Comparison of ENCODE assay signal across 9 cellular contexts in the genomic region with DNA sequence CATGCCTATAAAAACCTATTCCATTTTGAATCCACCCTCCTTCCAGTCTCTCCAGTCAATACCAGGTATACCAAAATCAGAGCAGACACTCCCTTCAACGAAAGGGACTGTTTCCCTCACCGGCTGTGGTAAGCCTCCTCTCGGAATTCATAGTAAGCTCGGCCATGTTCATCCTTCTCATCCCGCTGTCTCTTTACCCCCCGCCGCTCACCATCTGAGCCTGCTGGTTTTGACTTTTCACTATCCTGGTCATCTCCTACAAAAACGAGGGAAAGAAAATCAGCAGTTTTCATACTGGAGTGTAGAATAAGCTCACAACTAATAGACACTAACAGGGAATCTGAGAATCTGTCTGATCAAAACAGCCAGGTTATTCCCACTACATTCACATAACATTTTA. TPM values are rescaled to one million over a fixed set of nuclear protein-coding genes. Genes with fewer than 3 reads are reported as not detected.
A peak's percentile ranks its signal among the peaks of the same experiment; 100 is the strongest.
DNase-seq lines count a peak whose midpoint lies in the region; ATAC-seq and TF ChIP-seq lines count a peak whose summit lies in the region.
"Had no signal": no experiment of that assay in that cellular context is flagged by ENCODE, and none has a peak within 500 bp of the region (broad histone marks: within the 10 kb centered on the region; RNA-seq: fewer than 3 reads in every experiment).

No MANE protein-coding gene starts in this region.

- peaks cover 61% of the 10 kb centered on the region for H3K4me1 Mint-ChIP-seq in activated CD4-positive, alpha-beta T cell treated with anti-CD3 and anti-CD28 coated beads, Interleukin-2, amount 10 ng/mL, durations not matched to agents 7 days and 5 days
- H3K4me1 Mint-ChIP-seq in activated T-cell treated with anti-CD3 and anti-CD28 coated beads, Interleukin-2, amount 50 U/mL, for 4 hours (ENCODE audit: low read depth): peaks cover 41% of the 10 kb centered on the region
- peaks cover 33% of the 10 kb centered on the region for H3K4me1 Mint-ChIP-seq in stimulated activated effector memory CD8-positive, alpha-beta T cell treated with anti-CD3 and anti-CD28 coated beads, Interleukin-12 subunit alpha, Interleukin-12 subunit beta, amount 100 ng/mL, for 72 hours

- CTCF ChIA-PET in activated CD4-positive, alpha-beta T cell treated with anti-CD3 and anti-CD28 coated beads, Interleukin-2, amount 10 ng/mL, durations not matched to agents 7 days and 5 days (lab: Charles Lee): interaction anchor here (1.1 to 3.5 kb wide), 6 partner anchors 10 to 157 kb away, joined by 3 to 11 read pairs (median 3); partner anchors contain the start of gene TMEM179B

- POLR2A ChIA-PET in activated CD4-positive, alpha-beta T cell treated with anti-CD3 and anti-CD28 coated beads, Interleukin-2, amount 10 ng/mL, durations not matched to agents 7 days and 5 days (lab: Charles Lee): no interaction called here

- peak overlapping the region; percentile 1 for H3K27ac ChIP-seq in foreskin keratinocyte

- H3K27me3 Mint-ChIP-seq in activated CD4-positive, alpha-beta T cell treated with anti-CD3 and anti-CD28 coated beads, Interleukin-2, amount 10 ng/mL, durations not matched to agents 7 days and 5 days: no peaks in the 10 kb centered on the region
- no peaks in the 10 kb centered on the region for H3K27me3 Mint-ChIP-seq in activated T-cell treated with anti-CD3 and anti-CD28 coated beads, Interleukin-2, amount 50 U/mL, for 4 hours (ENCODE audit: low read depth)

- no peak for TF ChIP-seq CTCF in foreskin keratinocyte (conservative IDR thresholded peaks at IDR 0.05)

- no peaks in the 10 kb centered on the region for H3K9me3 Mint-ChIP-seq in activated CD4-positive, alpha-beta T cell treated with anti-CD3 and anti-CD28 coated beads, Interleukin-2, amount 10 ng/mL, durations not matched to agents 7 days and 5 days
- H3K9me3 Mint-ChIP-seq in activated T-cell treated with anti-CD3 and anti-CD28 coated beads, Interleukin-2, amount 50 U/mL, for 4 hours: no peaks in the 10 kb centered on the region
- H3K9me3 Mint-ChIP-seq in stimulated activated effector memory CD8-positive, alpha-beta T cell treated with anti-CD3 and anti-CD28 coated beads, Interleukin-12 subunit alpha, Interleukin-12 subunit beta, amount 100 ng/mL, for 72 hours: no peaks in the 10 kb centered on the region

- H3K4me3 Mint-ChIP-seq in activated CD4-positive, alpha-beta T cell treated with anti-CD3 and anti-CD28 coated beads, Interleukin-2, amount 10 ng/mL, durations not matched to agents 7 days and 5 days: peak overlapping the region; percentile 96
- H3K4me3 Mint-ChIP-seq in activated T-cell treated with anti-CD3 and anti-CD28 coated beads, Interleukin-2, amount 50 U/mL, for 4 hours: peak overlapping the region; percentile 99
- H3K4me3 Mint-ChIP-seq in stimulated activated effector memory CD8-positive, alpha-beta T cell treated with anti-CD3 and anti-CD28 coated beads, Interleukin-12 subunit alpha, Interleukin-12 subunit beta, amount 100 ng/mL, for 72 hours: peak overlapping the region; percentile 89

- H3K4me1 ChIP-seq in foreskin keratinocyte: peaks cover 7% of the 10 kb centered on the region

- H3K27ac Mint-ChIP-seq in activated CD4-positive, alpha-beta T cell treated with anti-CD3 and anti-CD28 coated beads, Interleukin-2, amount 10 ng/mL, durations not matched to agents 7 days and 5 days: no peak overlapping the region
- peak overlapping the region; percentile 99 for H3K27ac Mint-ChIP-seq in stimulated activated effector memory CD8-positive, alpha-beta T cell treated with anti-CD3 and anti-CD28 coated beads, Interleukin-12 subunit alpha, Interleukin-12 subunit beta, amount 100 ng/mL, for 72 hours

- ATAC-seq in activated T-cell treated with anti-CD3 and anti-CD28 coated beads, Interleukin-2, amount 50 U/mL, for 4 hours: no peak
- no peak for ATAC-seq in foreskin keratinocyte
- ATAC-seq in stimulated activated effector memory CD8-positive, alpha-beta T cell treated with anti-CD3 and anti-CD28 coated beads, Interleukin-12 subunit alpha, Interleukin-12 subunit beta, amount 100 ng/mL, for 72 hours: no peak
- ATAC-seq in GM21737 (IDR thresholded peaks at IDR 0.05; ENCODE audit: unreplicated experiment): no peak

- H3K36me3 Mint-ChIP-seq in activated CD4-positive, alpha-beta T cell treated with anti-CD3 and anti-CD28 coated beads, Interleukin-2, amount 10 ng/mL, durations not matched to agents 7 days and 5 days (ENCODE audit: low read depth): peaks cover 79% of the 10 kb centered on the region
- H3K36me3 Mint-ChIP-seq in activated T-cell treated with anti-CD3 and anti-CD28 coated beads, Interleukin-2, amount 50 U/mL, for 4 hours (ENCODE audit: insufficient read depth): peaks cover 56% of the 10 kb centered on the region
- H3K36me3 Mint-ChIP-seq in stimulated activated effector memory CD8-positive, alpha-beta T cell treated with anti-CD3 and anti-CD28 coated beads, Interleukin-12 subunit alpha, Interleukin-12 subunit beta, amount 100 ng/mL, for 72 hours: peaks cover 98% of the 10 kb centered on the region

- no peak for DNase-seq in activated CD4-positive, alpha-beta T cell treated with anti-CD3 and anti-CD28 coated beads, Interleukin-2, amount 10 ng/mL, durations not matched to agents 7 days and 5 days
- no peak for DNase-seq in activated CD4-positive, alpha-beta T cell treated with anti-CD3 and anti-CD28 coated beads for 1 hour
- no peak for DNase-seq in activated T-cell treated with anti-CD3 and anti-CD28 coated beads, Interleukin-2, amount 50 U/mL, for 4 hours
- DNase-seq in foreskin keratinocyte (no peak), SKM-1 treated with dmso at 0.1 percent for 144 hours (lab: John Stamatoyannopoulos, UW; ENCODE audit: unreplicated experiment) (no peak), HUDEP-2 (lab: John Stamatoyannopoulos, UW; ENCODE audit: unreplicated experiment in 76 of 76) (no peak)
- no peak for DNase-seq in stimulated activated effector memory CD8-positive, alpha-beta T cell treated with anti-CD3 and anti-CD28 coated beads, Interleukin-12 subunit alpha, Interleukin-12 subunit beta, amount 100 ng/mL, for 72 hours (ENCODE audit: low spot score in 2 of 2)

- no peaks in the 10 kb centered on the region for H3K27me3 ChIP-seq in foreskin keratinocyte

RNA-seq across cellular contexts. Expression of gene HNRNPUL2, which starts 3.1 kb away (rescaled TPM):
- total RNA-seq in activated CD4-positive, alpha-beta T cell treated with anti-CD3 and anti-CD28 coated beads, Interleukin-2, amount 10 ng/mL, durations not matched to agents 7 days and 5 days: 10 to 100 TPM; 67.9 to 69.0 TPM
- 10 to 100 TPM; 45.3 to 49.4 (median 47.9) TPM for total RNA-seq in activated T-cell treated with anti-CD3 and anti-CD28 coated beads, Interleukin-2, amount 50 U/mL, for 4 hours
- 31.6 and 40.9 TPM in 2 replicates for total RNA-seq in foreskin keratinocyte
- 36.4 and 45.1 TPM in 2 replicates for polyA plus RNA-seq in foreskin keratinocyte

RNA-seq across cellular contexts. Expression of gene TTC9C, which starts 4.1 kb away (rescaled TPM):
- total RNA-seq in activated CD4-positive, alpha-beta T cell treated with anti-CD3 and anti-CD28 coated beads, Interleukin-2, amount 10 ng/mL, durations not matched to agents 7 days and 5 days: 10 to 100 TPM; 51.1 to 59.9 TPM
- 10 to 100 TPM; 20.2 to 22.9 (median 20.9) TPM for total RNA-seq in activated T-cell treated with anti-CD3 and anti-CD28 coated beads, Interleukin-2, amount 50 U/mL, for 4 hours
- 26.3 and 27.9 TPM in 2 replicates for total RNA-seq in foreskin keratinocyte
- 24.8 and 25.9 TPM in 2 replicates for polyA plus RNA-seq in foreskin keratinocyte

RNA-seq across cellular contexts. Expression of gene GNG3, which starts 16.7 kb away (rescaled TPM):
- total RNA-seq in activated CD4-positive, alpha-beta T cell treated with anti-CD3 and anti-CD28 coated beads, Interleukin-2, amount 10 ng/mL, durations not matched to agents 7 days and 5 days: not detected
- total RNA-seq in activated T-cell treated with anti-CD3 and anti-CD28 coated beads, Interleukin-2, amount 50 U/mL, for 4 hours: not detected
- total RNA-seq in foreskin keratinocyte: not detected in 2 replicates
- 0.06 and 0.09 TPM in 2 replicates for polyA plus RNA-seq in foreskin keratinocyte
- total RNA-seq: pulmonary artery endothelial cell had no signal

RNA-seq across cellular contexts. Expression of gene BSCL2, which starts 16.9 kb away (rescaled TPM):
- total RNA-seq in activated CD4-positive, alpha-beta T cell treated with anti-CD3 and anti-CD28 coated beads, Interleukin-2, amount 10 ng/mL, durations not matched to agents 7 days and 5 days: 10 to 100 TPM; 28.3 to 41.0 TPM
- 10 to 100 TPM; 23.6 to 29.6 (median 26.9) TPM for total RNA-seq in activated T-cell treated with anti-CD3 and anti-CD28 coated beads, Interleukin-2, amount 50 U/mL, for 4 hours
- total RNA-seq in foreskin keratinocyte: 37.2 and 39.5 TPM in 2 replicates
- polyA plus RNA-seq in foreskin keratinocyte: 37.5 and 44.4 TPM in 2 replicates

RNA-seq across cellular contexts. Expression of gene ZBTB3, which starts 29.8 kb away (rescaled TPM):
- total RNA-seq in activated CD4-positive, alpha-beta T cell treated with anti-CD3 and anti-CD28 coated beads, Interleukin-2, amount 10 ng/mL, durations not matched to agents 7 days and 5 days: 10 to 100 TPM; 14.3 to 18.5 TPM
- total RNA-seq in activated T-cell treated with anti-CD3 and anti-CD28 coated beads, Interleukin-2, amount 50 U/mL, for 4 hours: 1 to 10 TPM; 5.7 to 6.9 (median 6.5) TPM
- 5.2 and 6.1 TPM in 2 replicates for total RNA-seq in foreskin keratinocyte
- polyA plus RNA-seq in foreskin keratinocyte: 2.5 and 2.9 TPM in 2 replicates
